In genomic region chr6:64520050-64520449, GRCh38 we compare ENCODE assay signal across 10 cellular contexts.
DNase-seq lines count a peak whose midpoint lies in the region; ATAC-seq and TF ChIP-seq lines count a peak whose summit lies in the region.
"Had no signal": no experiment of that assay in that cellular context is flagged by ENCODE, and none has a peak within 500 bp of the region (broad histone marks: within the 10 kb centered on the region; RNA-seq: fewer than 3 reads in every experiment).

No MANE protein-coding gene starts in this region.

- ATAC-seq in HG02870 (IDR thresholded peaks at IDR 0.05; ENCODE audit: unreplicated experiment) (peak; percentile 75), left lobe of liver (no peak)

- H3K4me1 ChIP-seq in BE2C = no peaks in the 10 kb centered on the region
- H3K4me1 ChIP-seq: pancreas had no signal

- H3K27me3 ChIP-seq in BE2C = no peaks in the 10 kb centered on the region
- H3K27me3 ChIP-seq: pancreas had no signal

- DNase-seq in ELR (ENCODE audit: low read depth) (peak; percentile 62), RKO (ENCODE audit: low spot score) (peak; percentile 90), iris pigment epithelial cell (ENCODE audit: low read depth) (peak; percentile 98), BE2C (no peak), NAMALWA (ENCODE audit: low spot score) (no peak), left lobe of liver (ENCODE audit: low spot score) (no peak), C1 segment of cervical spinal cord (lab: John Stamatoyannopoulos, UW) (no peak)
- DNase-seq: pancreas had no signal

- TF ChIP-seq CTCF in BE2C (IDR thresholded peaks at IDR 0.05; ENCODE audit: low read depth, low read length) = no peak

- H3K36me3 ChIP-seq in BE2C = no peaks in the 10 kb centered on the region
- H3K36me3 ChIP-seq: pancreas had no signal

- no peaks in the 10 kb centered on the region for H3K9me3 ChIP-seq in BE2C
- H3K9me3 ChIP-seq: pancreas had no signal

- H3K4me3 ChIP-seq in BE2C (ENCODE audit: low read depth, low read length) = no peak overlapping the region
- H3K4me3 ChIP-seq: pancreas, PC-9 had no signal

Comparison
In these comparisons a context has a peak if more than half of its experiments do, and no peak if none do; other contexts are left out.
1. DNase-seq: peak in ELR (single experiment), RKO (single experiment) and iris pigment epithelial cell (single experiment); none in BE2C (single experiment), NAMALWA (single experiment), left lobe of liver (single experiment) and C1 segment of cervical spinal cord (0 of 14).